8 cellular contexts compared by ENCODE assay signal in the genomic region with DNA sequence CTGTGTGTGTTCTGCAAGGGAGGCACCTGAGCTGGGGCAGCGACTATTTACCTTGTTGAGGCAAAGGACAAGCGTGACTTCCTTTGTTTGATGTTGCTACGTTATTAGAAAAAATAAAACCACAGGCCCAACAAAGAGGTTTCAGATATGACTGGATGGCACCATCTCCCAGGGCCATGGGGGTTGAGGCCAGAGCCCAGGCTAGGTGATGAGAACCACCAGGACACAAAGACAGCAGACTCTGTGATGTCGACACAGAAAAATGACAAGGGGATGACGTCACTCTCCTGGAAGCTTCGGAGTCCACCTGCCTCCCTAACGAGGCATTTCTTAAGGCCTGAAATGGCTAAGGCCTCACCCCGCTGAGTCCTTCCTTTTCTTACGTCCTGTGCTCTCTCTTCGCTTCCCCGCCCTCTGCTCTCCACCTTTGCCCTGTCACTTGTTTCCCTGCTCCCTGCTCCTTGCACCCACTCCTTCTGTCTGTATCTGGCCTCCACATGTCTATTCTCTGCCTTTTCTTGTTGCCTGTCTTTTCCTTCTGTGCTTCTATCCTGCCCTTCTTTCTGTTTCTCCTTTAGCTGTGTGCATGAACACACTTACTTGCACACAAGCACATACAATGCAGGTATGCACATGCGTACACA.
DNase-seq lines count a peak whose midpoint lies in the region; ATAC-seq, FAIRE-seq and TF ChIP-seq lines count a peak whose summit lies in the region.

No MANE protein-coding gene starts in this region.

- DNase-seq in CD4-positive, alpha-beta T cell: peak; percentile 2 to 42 (median 20)
- peak; percentile 94 for DNase-seq in NCI-H146 (lab: John Stamatoyannopoulos, UW)
- peak in 1 of 2 donors; percentile 6 for DNase-seq in activated naive CD4-positive, alpha-beta T cell treated with anti-CD3 and anti-CD28 coated beads, Interleukin-2, amount 50 U/mL, for 72 hours (ENCODE audit: low spot score in 2 of 2)
- no peak for DNase-seq in pancreas
- DNase-seq in KBM-7: no peak
- DNase-seq in GM19240 (ENCODE audit: insufficient read length, low spot score): no peak

- peak overlapping the region; percentile 43 for H3K27ac ChIP-seq in CD4-positive, alpha-beta T cell (ENCODE audit: low read depth, low read length)
- no peak overlapping the region for H3K27ac ChIP-seq in pancreas

- ATAC-seq in CD4-positive, alpha-beta T cell (ENCODE audit: poor library complexity): peak; percentile 13
- ATAC-seq in activated naive CD4-positive, alpha-beta T cell treated with anti-CD3 and anti-CD28 coated beads, Interleukin-2, amount 50 U/mL, for 72 hours: peak; percentile 7 to 13
- ATAC-seq in pancreas (peak in 3 of 4 donors; percentile 18 to 55 (median 27)), HG02938 (IDR thresholded peaks at IDR 0.05; ENCODE audit: unreplicated experiment) (no peak)

- peaks cover 45% of the 10 kb centered on the region for H3K4me1 Mint-ChIP-seq in CD4-positive, alpha-beta T cell (ENCODE audit: low read depth)

- H3K36me3 Mint-ChIP-seq in CD4-positive, alpha-beta T cell (ENCODE audit: low read depth): no peaks in the 10 kb centered on the region
- H3K36me3 Mint-ChIP-seq in activated naive CD4-positive, alpha-beta T cell treated with anti-CD3 and anti-CD28 coated beads, Interleukin-2, amount 50 U/mL, for 72 hours: peaks cover 11 to 16% of the 10 kb centered on the region in 2 donors

- H3K27ac Mint-ChIP-seq in CD4-positive, alpha-beta T cell: peak overlapping the region; percentile 84
- no peak overlapping the region for H3K27ac Mint-ChIP-seq in activated naive CD4-positive, alpha-beta T cell treated with anti-CD3 and anti-CD28 coated beads, Interleukin-2, amount 50 U/mL, for 72 hours

- no peaks in the 10 kb centered on the region for H3K9me3 ChIP-seq in CD4-positive, alpha-beta T cell (ENCODE audit: control insufficient read depth, low read length)
- H3K9me3 ChIP-seq in pancreas: no peaks in the 10 kb centered on the region

- H3K4me1 ChIP-seq in pancreas: peaks cover 0 to 8% (median 0%) of the 10 kb centered on the region in 3 donors

- intact Hi-C loops in CD4-positive, alpha-beta T cell (cut with DNase I, micrococcal nuclease): loop anchor here (5.0 to 10.0 kb wide), 4 partner anchors 82 to 276 kb away; partner anchors contain the start of genes ADRB1 (in 1 of the 2), DCLRE1A (in 1 of the 2) and NHLRC2 (in 1 of the 2)
- intact Hi-C loops in pancreas (cut with DNase I): no loop called here

- peaks cover 9% of the 10 kb centered on the region for H3K27me3 Mint-ChIP-seq in CD4-positive, alpha-beta T cell

- POLR2A ChIA-PET in CD4-positive, alpha-beta T cell (lab: Charles Lee): interaction anchor here (0.7 to 2.1 kb wide), 9 partner anchors 9 to 213 kb away, joined by 3 to 13 read pairs (median 3); partner anchors contain the start of gene CCDC186

- H3K4me3 Mint-ChIP-seq in CD4-positive, alpha-beta T cell: peak overlapping the region; percentile 60

- H3K36me3 ChIP-seq in pancreas: no peaks in the 10 kb centered on the region

- FAIRE-seq in pancreas (lab: Jason Lieb, UNC): no peak

- no peak for TF ChIP-seq CTCF in CD4-positive, alpha-beta T cell (IDR thresholded peaks at IDR 0.05)
- no peak for TF ChIP-seq CTCF in pancreas (IDR thresholded peaks at IDR 0.05)

- no peaks in the 10 kb centered on the region for H3K27me3 ChIP-seq in CD4-positive, alpha-beta T cell (ENCODE audit: control insufficient read depth, insufficient read depth, low read length)
- H3K27me3 ChIP-seq in pancreas: no peaks in the 10 kb centered on the region

- peak; percentile 16 for TF ChIP-seq POLR2A in GM19193 (IDR thresholded peaks at IDR 0.05; ENCODE audit: extremely low read depth, insufficient read depth, insufficient read length)

- in situ Hi-C loops in KBM-7 (cut with MboI; ENCODE audit: low pct_unique_long_range_greater_than_20kb, low sequenced_read_pairs): no loop called here

- no peaks in the 10 kb centered on the region for H3K9me3 Mint-ChIP-seq in CD4-positive, alpha-beta T cell
- peaks cover 0 to 15% of the 10 kb centered on the region in 2 donors for H3K9me3 Mint-ChIP-seq in activated naive CD4-positive, alpha-beta T cell treated with anti-CD3 and anti-CD28 coated beads, Interleukin-2, amount 50 U/mL, for 72 hours

- H3K4me3 ChIP-seq in pancreas: no peak overlapping the region

- CTCF ChIA-PET in CD4-positive, alpha-beta T cell (lab: Charles Lee): interaction anchor here (0.5 kb wide), 1 partner anchor 45 kb away, joined by 3 read pairs; no protein-coding TSS in a partner anchor

- 72 to 74% methylated on average over 12 of the region's 12 CpGs for WGBS in pancreas, 2 donors

Comparison
In these comparisons a context has a peak if more than half of its experiments do, and no peak if none do; other contexts are left out.
1. DNase-seq: peak in CD4-positive, alpha-beta T cell (10 of 10) and NCI-H146 (single experiment); none in pancreas (0 of 6), KBM-7 (single experiment) and GM19240 (single experiment).
2. intact Hi-C loops: an anchor here in CD4-positive, alpha-beta T cell (5.0 to 10.0 kb wide); none called in pancreas.